In genomic region chr6:46490425-46491200, GRCh38 we compare ENCODE assay signal across 8 cellular contexts. TPM values are rescaled to one million over a fixed set of nuclear protein-coding genes. Genes with fewer than 3 reads are reported as not detected.
DNase-seq lines count a peak whose midpoint lies in the region; ATAC-seq and TF ChIP-seq lines count a peak whose summit lies in the region.

No MANE protein-coding gene starts in this region.

- H2BK5ac ChIP-seq in mesenchymal stem cell (ENCODE audit: low read depth, low read length, poor library complexity, severe bottlenecking) = no peak overlapping the region

- H3K27ac ChIP-seq in ectodermal cell (ENCODE audit: insufficient read depth, low read depth, low read length, poor library complexity, severe bottlenecking) (no peak overlapping the region), mesenchymal stem cell (ENCODE audit: low read length, poor library complexity, severe bottlenecking) (no peak overlapping the region), upper lobe of right lung (no peak overlapping the region)

- peak overlapping the region; percentile 64 for H3K4me3 ChIP-seq in ectodermal cell (ENCODE audit: insufficient read depth, low read depth, low read length)
- H3K4me3 ChIP-seq in mesenchymal stem cell (ENCODE audit: insufficient read depth in 1 of 2, low read depth in 1 of 2, low read length in 2 of 2) = peak overlapping the region; percentile 78 to 84
- H3K4me3 ChIP-seq in upper lobe of right lung = peak overlapping the region; percentile 65

- H3K23ac ChIP-seq in mesenchymal stem cell (ENCODE audit: low read length in 2 of 2) = no peak overlapping the region

- peaks cover 42% of the 10 kb centered on the region for H3K27me3 ChIP-seq in ectodermal cell (ENCODE audit: control insufficient read depth, insufficient read depth, low read length, poor library complexity, severe bottlenecking)
- peaks cover 0 to 39% of the 10 kb centered on the region in 2 experiments for H3K27me3 ChIP-seq in mesenchymal stem cell (ENCODE audit: control insufficient read depth in 1 of 2, insufficient read depth in 1 of 2, low read length in 2 of 2)
- peaks cover 16% of the 10 kb centered on the region for H3K27me3 ChIP-seq in upper lobe of right lung

- no peak overlapping the region for H2BK120ac ChIP-seq in mesenchymal stem cell (ENCODE audit: low read depth, low read length)

- peak overlapping the region; percentile 38 for H2BK15ac ChIP-seq in mesenchymal stem cell (ENCODE audit: low read depth, poor library complexity, severe bottlenecking)

- 13 to 15% methylated on average over 51 to 53 of the region's 56 CpGs for WGBS in ectodermal cell, 2 experiments
- WGBS in mesenchymal stem cell = 15% methylated on average over 33 of the region's 56 CpGs

- peak overlapping the region; percentile 16 for H4K8ac ChIP-seq in mesenchymal stem cell (ENCODE audit: low read length)

- no peak for TF ChIP-seq CTCF in upper lobe of right lung (IDR thresholded peaks at IDR 0.05)

- peak overlapping the region; percentile 72 for H2AFZ ChIP-seq in mesenchymal stem cell (ENCODE audit: low read depth, low read length)

- H3K4ac ChIP-seq in mesenchymal stem cell (ENCODE audit: low read depth in 1 of 2, low read length in 2 of 2) = peak overlapping the region in 1 of 2 experiments; percentile 74

- no peak overlapping the region for H2BK12ac ChIP-seq in mesenchymal stem cell (ENCODE audit: low read length in 2 of 2)

- intact Hi-C loops in upper lobe of right lung (cut with DNase I) = no loop called here

- DNase-seq in NCI-H345 (lab: John Stamatoyannopoulos, UW) (peak; percentile 18), NCI-H345 treated with DMSO at 0.1 percent for 48 hours (lab: John Stamatoyannopoulos, UW; ENCODE audit: unreplicated experiment) (no peak), NCI-H69 (lab: John Stamatoyannopoulos, UW) (peak; percentile 56), mesenchymal stem cell (peak; percentile 6), upper lobe of right lung (peak; percentile 65), SW 1271 (lab: John Stamatoyannopoulos, UW) (no peak)

- H3K9me3 ChIP-seq in ectodermal cell (ENCODE audit: control insufficient read depth, low read length) = no peaks in the 10 kb centered on the region
- no peaks in the 10 kb centered on the region for H3K9me3 ChIP-seq in mesenchymal stem cell (ENCODE audit: control insufficient read depth, low read length)
- H3K9me3 ChIP-seq in upper lobe of right lung = no peaks in the 10 kb centered on the region

- no peak overlapping the region for H4K91ac ChIP-seq in mesenchymal stem cell (ENCODE audit: low read length)

- H3K36me3 ChIP-seq in ectodermal cell (ENCODE audit: control insufficient read depth, insufficient read depth, low read length) (no peaks in the 10 kb centered on the region), mesenchymal stem cell (ENCODE audit: control insufficient read depth in 1 of 2, insufficient read depth in 2 of 2, low read depth in 1 of 2, low read length in 2 of 2) (no peaks in the 10 kb centered on the region), upper lobe of right lung (no peaks in the 10 kb centered on the region)

- H3K9ac ChIP-seq in mesenchymal stem cell (ENCODE audit: low read length) = peak overlapping the region; percentile 33

- no peaks in the 10 kb centered on the region for H3K4me1 ChIP-seq in ectodermal cell (ENCODE audit: control insufficient read depth, insufficient read depth, low read length)
- peaks cover 9% of the 10 kb centered on the region for H3K4me1 ChIP-seq in mesenchymal stem cell (ENCODE audit: control insufficient read depth, insufficient read depth, low read depth, low read length)
- H3K4me1 ChIP-seq in upper lobe of right lung = no peaks in the 10 kb centered on the region

- ATAC-seq in upper lobe of right lung = peak; percentile 41
- ATAC-seq in GM21737 (IDR thresholded peaks at IDR 0.05; ENCODE audit: unreplicated experiment) = no peak

- no peak overlapping the region for H3K14ac ChIP-seq in mesenchymal stem cell (ENCODE audit: low read length in 2 of 2)

- no peak overlapping the region for H2AK5ac ChIP-seq in mesenchymal stem cell (ENCODE audit: low read length, severe bottlenecking)

- H3K79me1 ChIP-seq in mesenchymal stem cell (replicated peaks; ENCODE audit: low read length, poor library complexity, severe bottlenecking) = no peaks in the 10 kb centered on the region

- peak overlapping the region in 1 of 2 experiments; percentile 81 for H3K18ac ChIP-seq in mesenchymal stem cell (ENCODE audit: low read depth in 1 of 2, low read length in 2 of 2)

- peak overlapping the region; percentile 98 for H3K4me2 ChIP-seq in mesenchymal stem cell (ENCODE audit: low read length, poor library complexity, severe bottlenecking)

RNA-seq across cellular contexts. Expression of gene RCAN2, which starts 0.6 kb away (rescaled TPM):
- 11.0 TPM for polyA plus RNA-seq in ectodermal cell (2013, experiment 1 of 4)
- polyA plus RNA-seq in ectodermal cell (2013, experiment 2 of 4) = 14.3 TPM
- polyA plus RNA-seq in ectodermal cell (2013, experiment 3 of 4) = 8.3 TPM
- polyA plus RNA-seq in ectodermal cell (2013, experiment 4 of 4) = 9.4 TPM
- 3.1 TPM for polyA plus RNA-seq in mesenchymal stem cell (2013, experiment 1 of 2)
- 2.9 TPM for polyA plus RNA-seq in mesenchymal stem cell (2013, experiment 2 of 2)
- 11.7 TPM for total RNA-seq in upper lobe of right lung

Comparison
In these comparisons a context has a peak if more than half of its experiments do, and no peak if none do; other contexts are left out.
1. DNase-seq: peak in NCI-H345 (single experiment), NCI-H69 (single experiment), mesenchymal stem cell (single experiment) and upper lobe of right lung (single experiment); none in NCI-H345 treated with DMSO at 0.1 percent for 48 hours (single experiment) and SW 1271 (0 of 2).
2. Peak in every context shown above with its lines, with median percentiles within 50 percentile points of each other: H3K4me3 ChIP-seq.